ENCODE assay signal across 26 cellular contexts in the genomic region with DNA sequence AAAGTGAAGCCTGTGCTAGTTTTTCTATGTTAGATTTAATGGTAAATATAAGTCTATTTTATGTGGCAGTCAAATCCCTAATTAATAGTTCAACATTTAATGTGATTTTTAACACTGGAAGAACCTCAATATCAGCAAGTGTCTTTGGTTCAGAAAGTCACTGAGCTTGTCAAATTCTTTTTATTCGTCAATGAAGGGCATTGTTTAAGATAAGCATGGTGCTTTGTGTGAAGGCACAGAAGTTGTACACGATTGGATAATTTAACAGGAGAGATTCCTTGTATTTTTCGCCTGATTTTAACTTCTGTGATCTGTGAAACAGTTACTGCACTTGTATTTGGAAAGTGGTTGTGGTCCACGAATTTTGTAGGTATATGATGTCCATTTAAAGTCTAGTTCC.
"Had no signal": no experiment of that assay in that cellular context is flagged by ENCODE, and none has a peak within 500 bp of the region (broad histone marks: within the 10 kb centered on the region; RNA-seq: fewer than 3 reads in every experiment).

No MANE protein-coding gene starts in this region.

- H3K4me1 ChIP-seq: pancreas, psoas muscle, right lobe of liver, sigmoid colon, stomach, suprapubic skin, testis, tibial artery, transverse colon, vagina had no signal

- H3K4me3 ChIP-seq: pancreas, psoas muscle, right lobe of liver, sigmoid colon, stomach, suprapubic skin, testis, tibial artery, transverse colon, vagina had no signal

- ATAC-seq: naive thymus-derived CD8-positive, alpha-beta T cell; natural killer cell treated with Interleukin-12 subunit alpha and Interleukin-12 subunit beta and Interleukin-15 and Interleukin-18, amount 100 ng/mL, for 72 hours; pancreas; psoas muscle; right cardiac atrium; right lobe of liver; stimulated activated effector memory CD8-positive, alpha-beta T cell treated with anti-CD3 and anti-CD28 coated beads, Interleukin-12 subunit alpha, Interleukin-12 subunit beta, amount 100 ng/mL, for 72 hours; stimulated activated naive B cell treated with anti-CD40 and anti-IgM and Interleukin-4, amounts not matched to agents 10 μg/mL and 1 μg/mL and 100 μg/mL, for 72 hours had no signal

- FAIRE-seq: pancreas, urothelium cell line had no signal

- H3K9me3 ChIP-seq: neutrophil, pancreas, psoas muscle, right lobe of liver, sigmoid colon, stomach, suprapubic skin, testis, tibial artery, transverse colon, vagina had no signal

- H3K27me3 ChIP-seq: neutrophil, pancreas, right lobe of liver, sigmoid colon, stomach, suprapubic skin, testis, tibial artery, transverse colon, vagina had no signal

- DNase-seq: naive thymus-derived CD8-positive, alpha-beta T cell; nephron progenitor cell; nucleus accumbens; pancreas; posterior cingulate gyrus; psoas muscle; right cardiac atrium; right lobe of liver; sigmoid colon; small intestine; stimulated activated CD4-positive, alpha-beta T cell treated with anti-CD3 and anti-CD28 coated beads, Interleukin-15, amount 100 ng/mL, for 24 hours; stimulated activated CD4-positive, alpha-beta T cell treated with anti-CD3 and anti-CD28 coated beads, Interleukin-2, amount 100 ng/mL, for 24 hours; stimulated activated CD4-positive, alpha-beta T cell treated with anti-CD3 and anti-CD28 coated beads, Interleukin-2, amount 100 ng/mL, for 48 hours; stimulated activated CD4-positive, alpha-beta T cell treated with anti-CD3 and anti-CD28 coated beads, Interleukin-4, amount 100 ng/mL, for 24 hours; stimulated activated naive B cell treated with anti-CD40 and anti-IgM and Interleukin-4, amounts not matched to agents 10 μg/mL and 1 μg/mL and 100 μg/mL, for 72 hours; stimulated activated naive CD4-positive, alpha-beta T cell treated with Interleukin-2 at 50 U/mL for 16 hours; stomach; testis; tibial artery; transverse colon had no signal

- H3K36me3 ChIP-seq: pancreas, right lobe of liver had no signal

- H3K27ac ChIP-seq: neutrophil, pancreas, psoas muscle, right lobe of liver, sigmoid colon, stomach, suprapubic skin, testis, tibial artery, transverse colon, vagina had no signal
